In the genomic region with DNA sequence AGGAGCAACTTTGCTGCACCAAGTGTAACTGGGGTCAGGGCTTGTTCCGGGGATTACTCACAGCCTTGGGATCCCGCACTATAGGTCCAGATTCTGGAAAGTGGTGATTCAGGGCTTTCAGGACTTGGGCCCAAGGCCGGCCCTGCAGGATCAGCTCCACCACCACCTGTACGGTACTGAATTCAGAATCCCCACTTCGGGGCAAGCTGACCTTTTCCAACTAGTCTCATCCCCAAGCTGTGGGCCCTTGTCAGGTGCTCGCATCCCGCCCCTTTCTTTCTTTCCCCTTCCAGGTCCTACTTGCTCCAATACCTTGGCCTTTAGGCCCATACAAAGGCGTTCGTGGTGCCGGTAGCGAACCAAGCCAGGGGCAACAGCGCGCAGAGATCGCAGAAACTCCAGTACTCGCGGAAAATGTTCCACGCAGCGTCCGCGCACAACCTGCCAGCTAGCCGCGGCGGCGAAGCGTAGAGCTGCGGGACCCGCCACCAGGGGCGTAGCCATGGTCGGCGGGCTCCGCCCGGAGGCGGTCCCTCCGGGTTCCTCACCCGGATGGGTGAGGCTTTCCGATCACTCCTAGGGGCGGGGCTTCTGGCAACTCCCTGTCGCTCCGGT, we compare ENCODE assay signal across 8 cellular contexts. TPM values are rescaled to one million over a fixed set of nuclear protein-coding genes. Genes with fewer than 3 reads are reported as not detected.
DNase-seq lines count a peak whose midpoint lies in the region; ATAC-seq and TF ChIP-seq lines count a peak whose summit lies in the region.

No MANE protein-coding gene starts in this region.

- under 1% methylated on average over 30 of the region's 39 CpGs for WGBS in right lobe of liver (ENCODE audit: insufficient coverage, low coverage, low lambda C conversion rate, missing lambda C conversion rate)

- peaks cover 4 to 41% (median 13%) of the 10 kb centered on the region in 4 donors for H3K36me3 ChIP-seq in right lobe of liver

- H3K4me3 ChIP-seq in AG10803 (ENCODE audit: low read length) (peak overlapping the region; percentile 94), right lobe of liver (peak overlapping the region; percentile 66 to 86 (median 73))

- no peaks in the 10 kb centered on the region for H3K9me3 ChIP-seq in right lobe of liver

- H3K27me3 ChIP-seq in right lobe of liver: no peaks in the 10 kb centered on the region

- TF ChIP-seq POLR2A in right lobe of liver (IDR thresholded peaks at IDR 0.05): no peak

- ATAC-seq in GM18870 (IDR thresholded peaks at IDR 0.05; ENCODE audit: unreplicated experiment) (peak; percentile 55), HG03108 (IDR thresholded peaks at IDR 0.05; ENCODE audit: unreplicated experiment) (peak; percentile 70), right lobe of liver (peak; percentile 91 to 96 (median 92))

- TF ChIP-seq CTCF in AG10803 (conservative IDR thresholded peaks at IDR 0.05; ENCODE audit: low read length): peak; percentile 48
- peak; percentile 59 to 80 (median 64) for TF ChIP-seq CTCF in right lobe of liver (IDR thresholded peaks at IDR 0.05)

- DNase-seq in AG10803 (ENCODE audit: low read depth) (peak; percentile 89), NCI-H446 treated with DMSO at 0.1 percent for 48 hours (lab: John Stamatoyannopoulos, UW) (peak; percentile 95), dermis blood vessel endothelial cell (peak; percentile 91), right lobe of liver (peak; percentile 96)
- DNase-seq in activated CD4-positive, alpha-beta T cell treated with anti-CD3 and anti-CD28 coated beads for 24 hours (ENCODE audit: low read depth in 2 of 2): peak; percentile 90 to 92
- peak; percentile 88 to 96 for DNase-seq in stimulated activated CD4-positive, alpha-beta T cell treated with anti-CD3 and anti-CD28 coated beads, Interleukin-4, amount 100 ng/mL, for 48 hours (ENCODE audit: low read depth in 2 of 2)

- peak overlapping the region; percentile 93 to 100 (median 94) for H3K27ac ChIP-seq in right lobe of liver

- peaks cover 0 to 19% (median 0%) of the 10 kb centered on the region in 4 donors for H3K4me1 ChIP-seq in right lobe of liver

- intact Hi-C loops in right lobe of liver (cut with DNase I): loop anchor here (5.0 to 10.0 kb wide), 2 partner anchors 53 to 55 kb away; a partner anchor contains a TSS

RNA-seq across cellular contexts. Expression of a gene that starts 0.5 kb away (rescaled TPM):
- 68.4 and 71.7 TPM in 2 replicates for total RNA-seq in dermis blood vessel endothelial cell
- total RNA-seq in right lobe of liver: 10 to 100 TPM; 13.4 to 28.1 (median 24.1) TPM

RNA-seq across cellular contexts. Expression of a gene that starts 9.2 kb away (rescaled TPM):
- total RNA-seq in dermis blood vessel endothelial cell (108 and 121 TPM in 2 replicates), right lobe of liver (10 to 100 TPM; 26.2 to 40.2 (median 34.2) TPM)

RNA-seq across cellular contexts. Expression of a gene that starts 9.8 kb away (rescaled TPM):
- 197 and 248 TPM in 2 replicates for total RNA-seq in dermis blood vessel endothelial cell
- 10 to 100 TPM; 60.0 to 72.9 (median 68.7) TPM for total RNA-seq in right lobe of liver

RNA-seq across cellular contexts. Expression of a gene that starts 21.0 kb away (rescaled TPM):
- 0.17 and 0.51 TPM in 2 replicates for total RNA-seq in dermis blood vessel endothelial cell
- 1 to 10 TPM in 2 of 6 experiments, under 1 TPM in 4; 0.37 to 1.9 (median 0.77) TPM for total RNA-seq in right lobe of liver

RNA-seq across cellular contexts. Expression of a gene that starts 26.1 kb away (rescaled TPM):
- total RNA-seq in dermis blood vessel endothelial cell (5.9 and 23.7 TPM in 2 replicates), right lobe of liver (1 to 10 TPM; 3.7 to 6.3 (median 4.9) TPM)

Comparison
In these comparisons a context has a peak if more than half of its experiments do, and no peak if none do; other contexts are left out.
1. Peak in every context shown above with its lines: DNase-seq, ATAC-seq, H3K4me3 ChIP-seq and H3K27ac ChIP-seq.